Comparison of ENCODE assay signal across 1 cellular context in the genomic region with DNA sequence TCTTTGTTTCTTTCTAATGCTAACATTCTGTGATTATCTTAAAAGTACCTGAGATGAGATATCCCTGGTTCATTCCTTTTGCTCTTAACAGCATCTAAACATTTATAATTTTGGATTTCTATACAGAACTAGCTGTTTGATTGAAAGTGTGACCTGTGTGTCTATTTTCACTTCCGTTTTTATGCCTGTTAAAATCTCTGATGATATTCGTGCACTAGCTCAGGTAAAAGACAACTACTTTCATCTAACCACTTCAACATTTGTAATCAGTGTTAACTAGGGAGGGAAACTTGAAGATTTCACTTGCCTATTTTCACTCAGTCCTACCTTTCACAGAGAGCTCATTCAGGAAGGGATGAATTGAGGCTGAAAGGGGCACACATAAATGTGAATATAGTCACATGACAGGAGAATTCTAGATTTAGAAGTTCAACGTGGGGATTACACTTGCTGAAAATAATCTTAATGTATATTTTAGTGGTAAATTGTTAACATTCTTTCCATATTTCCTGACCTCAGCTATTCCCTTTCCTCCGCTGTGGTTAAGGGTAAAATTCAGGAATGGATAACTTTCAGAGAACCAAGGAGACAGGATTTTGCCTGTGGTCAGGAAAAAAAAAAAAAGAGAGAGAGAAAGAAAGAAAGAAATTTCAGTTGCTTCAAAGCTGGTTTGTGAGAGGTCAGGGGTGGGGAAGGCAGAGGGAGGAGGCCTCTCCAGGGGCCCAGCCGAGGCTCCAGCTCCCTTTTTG.
TF ChIP-seq lines count a peak whose summit lies in the region.

No MANE protein-coding gene starts in this region.

TF ChIP-seq in IMR-90, 13 proteins besides CTCF, POLR2A, EP300 and RAD21:
- no peak for TF ChIP-seq MXI1 (IDR thresholded peaks at IDR 0.05; ENCODE audit: borderline replicate concordance, low read depth, low read length)
- no peak for TF ChIP-seq BHLHE40 (IDR thresholded peaks at IDR 0.05; ENCODE audit: low read depth, low read length)
- TF ChIP-seq FOS (IDR thresholded peaks at IDR 0.05; ENCODE audit: low read depth, low read length) = no peak
- TF ChIP-seq, protein P1, sequence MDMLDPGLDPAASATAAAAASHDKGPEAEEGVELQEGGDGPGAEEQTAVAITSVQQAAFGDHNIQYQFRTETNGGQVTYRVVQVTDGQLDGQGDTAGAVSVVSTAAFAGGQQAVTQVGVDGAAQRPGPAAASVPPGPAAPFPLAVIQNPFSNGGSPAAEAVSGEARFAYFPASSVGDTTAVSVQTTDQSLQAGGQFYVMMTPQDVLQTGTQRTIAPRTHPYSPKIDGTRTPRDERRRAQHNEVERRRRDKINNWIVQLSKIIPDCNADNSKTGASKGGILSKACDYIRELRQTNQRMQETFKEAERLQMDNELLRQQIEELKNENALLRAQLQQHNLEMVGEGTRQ (IDR thresholded peaks at IDR 0.05; ENCODE audit: low read depth, low read length) = peak; percentile 69
- peak; percentile 28; the same call in 1 of the 2 replicates for TF ChIP-seq MAFK (IDR thresholded peaks at IDR 0.05; ENCODE audit: low read depth, low read length)
- TF ChIP-seq NFE2L2 (IDR thresholded peaks at IDR 0.05; ENCODE audit: low read depth, low read length) = no peak
- TF ChIP-seq RFX5 (IDR thresholded peaks at IDR 0.05; ENCODE audit: low read depth, low read length) = no peak
- TF ChIP-seq, protein P2, sequence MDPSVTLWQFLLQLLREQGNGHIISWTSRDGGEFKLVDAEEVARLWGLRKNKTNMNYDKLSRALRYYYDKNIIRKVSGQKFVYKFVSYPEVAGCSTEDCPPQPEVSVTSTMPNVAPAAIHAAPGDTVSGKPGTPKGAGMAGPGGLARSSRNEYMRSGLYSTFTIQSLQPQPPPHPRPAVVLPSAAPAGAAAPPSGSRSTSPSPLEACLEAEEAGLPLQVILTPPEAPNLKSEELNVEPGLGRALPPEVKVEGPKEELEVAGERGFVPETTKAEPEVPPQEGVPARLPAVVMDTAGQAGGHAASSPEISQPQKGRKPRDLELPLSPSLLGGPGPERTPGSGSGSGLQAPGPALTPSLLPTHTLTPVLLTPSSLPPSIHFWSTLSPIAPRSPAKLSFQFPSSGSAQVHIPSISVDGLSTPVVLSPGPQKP (IDR thresholded peaks at IDR 0.05; ENCODE audit: borderline replicate concordance, low read depth, low read length) = no peak
- 0 out of 2 replicates have a peak, but pooled peaks have one; percentile 35 for TF ChIP-seq MAZ (IDR thresholded peaks at IDR 0.05; ENCODE audit: borderline replicate concordance, low read depth, low read length)
- TF ChIP-seq RCOR1 (IDR thresholded peaks at IDR 0.05; ENCODE audit: insufficient replicate concordance, low read length) = no peak
- TF ChIP-seq SMC3 (IDR thresholded peaks at IDR 0.05; ENCODE audit: low read depth, low read length) = no peak
- no peak for TF ChIP-seq CEBPB (IDR thresholded peaks at IDR 0.05; ENCODE audit: low read depth, low read length)
- TF ChIP-seq CHD1 (IDR thresholded peaks at IDR 0.05; ENCODE audit: low read depth, low read length) = no peak
